Comparison of ENCODE assay signal across 1 cellular context in genomic region chr20:37178839-37179670, GRCh38.
TF ChIP-seq lines count a peak whose summit lies in the region.

Gene MROH8 (minus strand): TSS chr20:37179548.
Gene RPN2 (plus strand): TSS chr20:37179330. CDS start chr20:37179357, 27 bp downstream.

TF ChIP-seq in GM23338, 12 proteins besides CTCF, POLR2A, EP300 and RAD21 (continued from another document):
- TF ChIP-seq ZNF114 (CRISPR knock-in tag; IDR thresholded peaks at IDR 0.05) (no peak), REST (IDR thresholded peaks at IDR 0.05; ENCODE audit: unreplicated experiment) (no peak), EZH2phosphoT487 (IDR thresholded peaks at IDR 0.05; ENCODE audit: unreplicated experiment) (no peak), ZNF331 (CRISPR knock-in tag; IDR thresholded peaks at IDR 0.05; ENCODE audit: low read depth) (no peak), CREB1 (CRISPR knock-in tag; IDR thresholded peaks at IDR 0.05; ENCODE audit: low read depth) (peak; percentile 85)
